Comparison of ENCODE assay signal across 8 cellular contexts in genomic region chr10:5291501-5292195, GRCh38.
DNase-seq lines count a peak whose midpoint lies in the region; ATAC-seq and TF ChIP-seq lines count a peak whose summit lies in the region.

No MANE protein-coding gene starts in this region.

- no peaks in the 10 kb centered on the region for H3K36me3 ChIP-seq in RWPE2 (ENCODE audit: low read depth)
- H3K36me3 ChIP-seq in right atrium auricular region, result no peaks in the 10 kb centered on the region

- DNase-seq in HFFc6 (peak; percentile 78), RWPE2 (ENCODE audit: low spot score) (no peak), right atrium auricular region (ENCODE audit: low spot score) (peak; percentile 89), C1 segment of cervical spinal cord (lab: John Stamatoyannopoulos, UW) (no peak), cerebellar cortex (ENCODE audit: low spot score) (no peak)
- peak in 1 of 2 donors; percentile 59 for DNase-seq in activated naive CD4-positive, alpha-beta T cell treated with anti-CD3 and anti-CD28 coated beads, Interleukin-2, amount 50 U/mL, for 72 hours (ENCODE audit: low spot score in 2 of 2)
- DNase-seq in stimulated activated CD4-positive, alpha-beta T cell treated with anti-CD3 and anti-CD28 coated beads, Interleukin-2, amount 100 ng/mL, for 4 hours (ENCODE audit: low read depth), result peak; percentile 56

- H3K9me3 Mint-ChIP-seq in HFFc6, result no peaks in the 10 kb centered on the region
- H3K9me3 Mint-ChIP-seq in activated naive CD4-positive, alpha-beta T cell treated with anti-CD3 and anti-CD28 coated beads, Interleukin-2, amount 50 U/mL, for 72 hours, result peaks cover 7 to 9% of the 10 kb centered on the region in 2 donors

- peaks cover 17% of the 10 kb centered on the region for H3K4me1 ChIP-seq in RWPE2 (ENCODE audit: insufficient read depth, poor library complexity, severe bottlenecking)
- H3K4me1 ChIP-seq in right atrium auricular region, result peaks cover 0 to 27% of the 10 kb centered on the region in 2 donors

- peak overlapping the region; percentile 75 for H3K4me3 Mint-ChIP-seq in HFFc6

- H3K9me3 ChIP-seq in RWPE2 (ENCODE audit: severe bottlenecking) (no peaks in the 10 kb centered on the region), right atrium auricular region (no peaks in the 10 kb centered on the region)

- H3K27me3 ChIP-seq in RWPE2 (ENCODE audit: insufficient read depth, poor library complexity, severe bottlenecking) (no peaks in the 10 kb centered on the region), right atrium auricular region (no peaks in the 10 kb centered on the region)

- no peak overlapping the region for H3K4me3 ChIP-seq in RWPE2 (ENCODE audit: severe bottlenecking)
- H3K4me3 ChIP-seq in right atrium auricular region, result no peak overlapping the region

- H3K27ac ChIP-seq in RWPE2 (ENCODE audit: poor library complexity, severe bottlenecking) (peak overlapping the region; percentile 94), right atrium auricular region (peak overlapping the region; percentile 74 to 75)

- H3K27me3 Mint-ChIP-seq in HFFc6 (ENCODE audit: insufficient read depth), result peaks cover 3% of the 10 kb centered on the region; the same call in 1 of the 2 replicates

- H3K27ac Mint-ChIP-seq in HFFc6, result peak overlapping the region; percentile 95
- H3K27ac Mint-ChIP-seq in activated naive CD4-positive, alpha-beta T cell treated with anti-CD3 and anti-CD28 coated beads, Interleukin-2, amount 50 U/mL, for 72 hours, result peak overlapping the region; percentile 95 to 98

- ATAC-seq in RWPE2 (ENCODE audit: low read depth) (peak; percentile 88), HG03097 (IDR thresholded peaks at IDR 0.05; ENCODE audit: low FRiP score, unreplicated experiment) (no peak)
- peak; percentile 70 to 85 for ATAC-seq in activated naive CD4-positive, alpha-beta T cell treated with anti-CD3 and anti-CD28 coated beads, Interleukin-2, amount 50 U/mL, for 72 hours

- H3K36me3 Mint-ChIP-seq in HFFc6 (ENCODE audit: low read depth), result no peaks in the 10 kb centered on the region
- H3K36me3 Mint-ChIP-seq in activated naive CD4-positive, alpha-beta T cell treated with anti-CD3 and anti-CD28 coated beads, Interleukin-2, amount 50 U/mL, for 72 hours, result peaks cover 9 to 30% of the 10 kb centered on the region in 2 donors

- peak; percentile 18; the same call in 1 of the 2 replicates for TF ChIP-seq CTCF in HFFc6 (IDR thresholded peaks at IDR 0.05)
- no peak for TF ChIP-seq CTCF in RWPE2 (IDR thresholded peaks at IDR 0.05; ENCODE audit: poor library complexity, severe bottlenecking)
- no peak for TF ChIP-seq CTCF in right atrium auricular region (IDR thresholded peaks at IDR 0.05)

- H3K4me1 Mint-ChIP-seq in HFFc6 (ENCODE audit: low read depth), result peaks cover 36% of the 10 kb centered on the region

Comparison
In these comparisons a context has a peak if more than half of its experiments do, and no peak if none do; other contexts are left out.
1. DNase-seq: peak in HFFc6 (single experiment), right atrium auricular region (single experiment) and stimulated activated CD4-positive, alpha-beta T cell treated with anti-CD3 and anti-CD28 coated beads, Interleukin-2, amount 100 ng/mL, for 4 hours (single experiment); none in RWPE2 (single experiment), C1 segment of cervical spinal cord (0 of 14) and cerebellar cortex (single experiment).